Comparison of ENCODE assay signal across 8 cellular contexts in the genomic region with DNA sequence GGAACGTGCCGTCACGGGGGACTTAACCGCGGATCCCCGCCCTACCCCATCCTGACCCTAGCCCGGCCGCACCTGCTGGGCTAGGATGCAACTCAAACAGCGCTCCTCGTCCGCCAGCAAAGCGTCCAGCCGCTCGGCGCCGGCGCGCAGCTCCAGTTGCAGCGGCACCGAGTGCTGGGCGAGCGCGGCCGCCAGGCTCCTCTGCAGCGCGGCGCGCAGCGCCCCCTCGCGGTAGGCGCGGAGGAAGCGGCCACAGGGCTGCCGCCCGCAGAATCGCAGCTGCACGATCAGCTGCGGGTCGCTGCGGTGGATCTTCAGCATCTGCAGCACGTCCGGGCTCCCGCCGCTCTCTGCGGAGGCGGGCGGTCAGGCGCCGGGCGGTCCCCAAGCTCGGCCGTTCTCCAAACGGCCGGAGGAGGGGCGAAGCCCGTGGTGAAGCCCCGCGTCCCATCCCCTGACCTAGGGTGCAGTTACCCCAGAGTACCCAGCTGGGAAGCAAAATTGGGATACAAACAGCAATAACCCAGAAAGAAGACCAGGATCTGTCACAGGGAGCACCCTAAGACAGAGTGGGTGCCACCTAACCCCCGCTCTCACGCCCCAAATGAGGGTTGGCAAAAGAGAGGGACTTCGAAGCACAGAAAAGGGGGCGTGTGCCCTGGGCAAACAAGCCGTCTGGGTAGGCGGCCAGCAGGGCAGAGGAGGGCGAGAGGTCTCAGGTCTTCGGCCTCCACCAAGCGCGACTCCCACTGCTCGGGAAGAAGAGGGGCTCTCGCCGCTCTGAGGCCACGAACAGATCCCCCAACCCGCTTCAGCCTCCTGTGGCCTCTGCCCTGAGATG. TPM values are rescaled to one million over a fixed set of nuclear protein-coding genes. Genes with fewer than 3 reads are reported as not detected.
DNase-seq lines count a peak whose midpoint lies in the region; ATAC-seq, FAIRE-seq and TF ChIP-seq lines count a peak whose summit lies in the region.

No MANE protein-coding gene starts in this region.

- DNase-seq in GM18507 (ENCODE audit: extremely low spot score, insufficient read length, low read depth) (peak; percentile 79), NCI-H2196 treated with DMSO at 0.1 percent for 48 hours (lab: John Stamatoyannopoulos, UW; ENCODE audit: unreplicated experiment) (peak; percentile 12), cerebellum (ENCODE audit: low spot score) (peak; percentile 86), kidney tubule cell (ENCODE audit: low spot score) (peak; percentile 75)
- DNase-seq in activated CD4-positive, alpha-beta T cell treated with anti-CD3 and anti-CD28 coated beads for 1 hour, result peak; percentile 68
- DNase-seq in stimulated activated CD4-positive, alpha-beta T cell treated with anti-CD3 and anti-CD28 coated beads, Interleukin-2, amount 100 ng/mL, for 4 hours (ENCODE audit: low read depth), result peak; percentile 71

- ATAC-seq in HG03135 (IDR thresholded peaks at IDR 0.05; ENCODE audit: unreplicated experiment), result no peak

- peak; percentile 47 for FAIRE-seq in GM18507 (lab: Jason Lieb, UNC)

- peak; percentile 99 for TF ChIP-seq CTCF in 22Rv1 (IDR thresholded peaks at IDR 0.05)

- no peak overlapping the region for H3K27ac ChIP-seq in 22Rv1

RNA-seq across cellular contexts. Expression of a gene that starts 4.2 kb away (rescaled TPM):
- 1.5 TPM for total RNA-seq in cerebellum

RNA-seq across cellular contexts. Expression of a gene that starts 4.2 kb away (rescaled TPM):
- 2.1 TPM for total RNA-seq in cerebellum

RNA-seq across cellular contexts. Expression of a gene that starts 4.7 kb away (rescaled TPM):
- 1.7 TPM for total RNA-seq in cerebellum

RNA-seq across cellular contexts. Expression of a gene that starts 9.0 kb away (rescaled TPM):
- 14.7 TPM for total RNA-seq in cerebellum

RNA-seq across cellular contexts. Expression of a gene that starts 14.8 kb away (rescaled TPM):
- total RNA-seq in cerebellum, result 8.3 TPM

Comparison
In these comparisons a context has a peak if more than half of its experiments do, and no peak if none do; other contexts are left out.
1. DNase-seq: peak in every context shown above with its lines; median percentile 86 in cerebellum; 79 in GM18507; 75 in kidney tubule cell; 71 in stimulated activated CD4-positive, alpha-beta T cell treated with anti-CD3 and anti-CD28 coated beads, Interleukin-2, amount 100 ng/mL, for 4 hours; 68 in activated CD4-positive, alpha-beta T cell treated with anti-CD3 and anti-CD28 coated beads for 1 hour; 12 in NCI-H2196 treated with DMSO at 0.1 percent for 48 hours.